1 cellular context compared by ENCODE assay signal in the genomic region with DNA sequence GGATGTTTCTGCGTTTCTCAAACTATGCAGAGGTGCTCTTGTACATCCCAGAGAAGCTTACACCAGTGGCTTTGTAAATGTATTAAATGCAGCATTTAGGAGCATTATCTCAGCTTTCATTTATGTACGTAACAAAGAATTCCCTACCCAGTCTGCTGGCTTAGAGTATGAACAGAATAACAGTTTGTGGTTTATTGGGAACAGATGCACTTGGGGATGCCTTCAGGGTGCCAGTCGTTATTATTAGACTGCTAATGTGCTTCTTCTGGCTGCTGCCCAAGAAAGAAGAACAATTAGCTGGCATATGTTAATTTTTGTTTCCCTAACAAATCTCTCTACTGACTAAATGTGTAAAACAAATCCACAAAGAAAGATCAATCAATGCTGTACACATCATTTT.
TF ChIP-seq lines count a peak whose summit lies in the region.

No MANE protein-coding gene starts in this region.

TF ChIP-seq in HEK293, 187 proteins besides CTCF, POLR2A, EP300 and RAD21 (continued from another document):
- TF ChIP-seq, protein P1, sequence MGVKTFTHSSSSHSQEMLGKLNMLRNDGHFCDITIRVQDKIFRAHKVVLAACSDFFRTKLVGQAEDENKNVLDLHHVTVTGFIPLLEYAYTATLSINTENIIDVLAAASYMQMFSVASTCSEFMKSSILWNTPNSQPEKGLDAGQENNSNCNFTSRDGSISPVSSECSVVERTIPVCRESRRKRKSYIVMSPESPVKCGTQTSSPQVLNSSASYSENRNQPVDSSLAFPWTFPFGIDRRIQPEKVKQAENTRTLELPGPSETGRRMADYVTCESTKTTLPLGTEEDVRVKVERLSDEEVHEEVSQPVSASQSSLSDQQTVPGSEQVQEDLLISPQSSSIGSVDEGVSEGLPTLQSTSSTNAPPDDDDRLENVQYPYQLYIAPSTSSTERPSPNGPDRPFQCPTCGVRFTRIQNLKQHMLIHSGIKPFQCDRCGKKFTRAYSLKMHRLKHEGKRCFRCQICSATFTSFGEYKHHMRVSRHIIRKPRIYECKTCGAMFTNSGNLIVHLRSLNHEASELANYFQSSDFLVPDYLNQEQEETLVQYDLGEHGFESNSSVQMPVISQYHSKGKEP (tag by site-specific recombination; IDR thresholded peaks at IDR 0.05): peak; percentile 12; the same call in 1 of the 2 replicates
- TF ChIP-seq ZNF341 (tag by site-specific recombination; IDR thresholded peaks at IDR 0.05; ENCODE audit: low read depth) (no peak), ZNF416 (tag by site-specific recombination; IDR thresholded peaks at IDR 0.05) (no peak)
- TF ChIP-seq, protein P2, sequence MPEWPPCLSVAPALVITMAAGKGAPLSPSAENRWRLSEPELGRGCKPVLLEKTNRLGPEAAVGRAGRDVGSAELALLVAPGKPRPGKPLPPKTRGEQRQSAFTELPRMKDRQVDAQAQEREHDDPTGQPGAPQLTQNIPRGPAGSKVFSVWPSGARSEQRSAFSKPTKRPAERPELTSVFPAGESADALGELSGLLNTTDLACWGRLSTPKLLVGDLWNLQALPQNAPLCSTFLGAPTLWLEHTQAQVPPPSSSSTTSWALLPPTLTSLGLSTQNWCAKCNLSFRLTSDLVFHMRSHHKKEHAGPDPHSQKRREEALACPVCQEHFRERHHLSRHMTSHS (tag by site-specific recombination; IDR thresholded peaks at IDR 0.05): no peak
